1 cellular context compared by ENCODE assay signal in the genomic region with DNA sequence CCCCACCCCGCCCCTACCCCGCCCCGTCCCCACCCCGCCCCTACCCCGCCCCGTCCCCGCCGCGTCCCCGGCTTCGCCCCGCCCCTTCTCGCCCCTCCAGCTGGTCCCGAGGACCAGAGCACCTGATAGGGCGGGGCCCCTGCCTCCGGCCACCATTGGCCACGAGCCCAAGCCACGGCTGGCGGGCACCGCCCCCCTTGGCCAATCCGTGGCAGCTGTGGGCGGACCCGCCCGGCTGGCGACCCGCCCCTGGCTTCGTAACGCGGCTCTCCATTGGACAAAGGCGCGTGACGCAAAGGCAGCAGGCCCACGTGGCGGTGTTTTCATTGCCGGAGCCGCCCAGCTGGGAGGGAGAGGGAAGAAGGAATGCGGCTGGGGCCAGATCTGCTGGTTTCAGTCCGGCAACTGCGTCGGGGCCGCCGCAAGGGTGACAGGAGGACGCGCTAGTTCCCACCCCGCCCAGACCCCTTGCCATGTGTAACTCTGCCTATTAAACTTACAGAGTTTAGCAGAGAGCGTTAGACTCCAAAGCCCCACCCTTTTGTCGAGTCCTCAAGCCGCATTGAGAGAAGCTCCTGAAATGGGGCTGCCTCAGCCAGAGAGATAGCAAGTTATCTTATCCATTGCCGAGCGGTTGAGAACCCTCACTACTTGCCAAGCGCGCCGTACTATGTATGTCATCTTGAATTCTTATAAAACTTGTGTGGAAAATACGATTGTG.
A peak's percentile ranks its signal among the peaks of the same experiment; 100 is the strongest.
TF ChIP-seq lines count a peak whose summit lies in the region.

No MANE protein-coding gene starts in this region.

TF ChIP-seq in HepG2, 621 proteins besides CTCF, POLR2A, EP300 and RAD21 (continued from another document and continues in another):
- peak; percentile 84 for TF ChIP-seq TFDP2 (CRISPR knock-in tag; IDR thresholded peaks at IDR 0.05)
- no peak for TF ChIP-seq RBM22 (optimal IDR thresholded peaks at IDR 0.05; ENCODE audit: low read length)
- TF ChIP-seq POGZ (CRISPR knock-in tag; IDR thresholded peaks at IDR 0.05): peak; percentile 87
- peak; percentile 78 for TF ChIP-seq GATAD1 (CRISPR knock-in tag; IDR thresholded peaks at IDR 0.05)
- no peak for TF ChIP-seq HNRNPH1 (optimal IDR thresholded peaks at IDR 0.05; ENCODE audit: low read depth, low read length)
- TF ChIP-seq ZFP82 (CRISPR knock-in tag; IDR thresholded peaks at IDR 0.05; ENCODE audit: borderline replicate concordance): no peak
- TF ChIP-seq SATB2 (CRISPR knock-in tag; IDR thresholded peaks at IDR 0.05): 0 out of 2 replicates have a peak, but pooled peaks have one; percentile 45
- TF ChIP-seq, protein P1, sequence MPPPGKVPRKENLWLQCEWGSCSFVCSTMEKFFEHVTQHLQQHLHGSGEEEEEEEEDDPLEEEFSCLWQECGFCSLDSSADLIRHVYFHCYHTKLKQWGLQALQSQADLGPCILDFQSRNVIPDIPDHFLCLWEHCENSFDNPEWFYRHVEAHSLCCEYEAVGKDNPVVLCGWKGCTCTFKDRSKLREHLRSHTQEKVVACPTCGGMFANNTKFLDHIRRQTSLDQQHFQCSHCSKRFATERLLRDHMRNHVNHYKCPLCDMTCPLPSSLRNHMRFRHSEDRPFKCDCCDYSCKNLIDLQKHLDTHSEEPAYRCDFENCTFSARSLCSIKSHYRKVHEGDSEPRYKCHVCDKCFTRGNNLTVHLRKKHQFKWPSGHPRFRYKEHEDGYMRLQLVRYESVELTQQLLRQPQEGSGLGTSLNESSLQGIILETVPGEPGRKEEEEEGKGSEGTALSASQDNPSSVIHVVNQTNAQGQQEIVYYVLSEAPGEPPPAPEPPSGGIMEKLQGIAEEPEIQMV (CRISPR knock-in tag; IDR thresholded peaks at IDR 0.05; ENCODE audit: low read depth): 0 out of 2 replicates have a peak, but pooled peaks have one; percentile 50
- no peak for TF ChIP-seq RCOR2 (CRISPR knock-in tag; IDR thresholded peaks at IDR 0.05)
- TF ChIP-seq, protein P2, sequence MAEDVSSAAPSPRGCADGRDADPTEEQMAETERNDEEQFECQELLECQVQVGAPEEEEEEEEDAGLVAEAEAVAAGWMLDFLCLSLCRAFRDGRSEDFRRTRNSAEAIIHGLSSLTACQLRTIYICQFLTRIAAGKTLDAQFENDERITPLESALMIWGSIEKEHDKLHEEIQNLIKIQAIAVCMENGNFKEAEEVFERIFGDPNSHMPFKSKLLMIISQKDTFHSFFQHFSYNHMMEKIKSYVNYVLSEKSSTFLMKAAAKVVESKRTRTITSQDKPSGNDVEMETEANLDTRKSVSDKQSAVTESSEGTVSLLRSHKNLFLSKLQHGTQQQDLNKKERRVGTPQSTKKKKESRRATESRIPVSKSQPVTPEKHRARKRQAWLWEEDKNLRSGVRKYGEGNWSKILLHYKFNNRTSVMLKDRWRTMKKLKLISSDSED (CRISPR knock-in tag; IDR thresholded peaks at IDR 0.05): no peak
- peak; percentile 74; the same call in 1 of the 2 replicates for TF ChIP-seq ZBTB25 (CRISPR knock-in tag; IDR thresholded peaks at IDR 0.05)
- no peak for TF ChIP-seq MEF2D (CRISPR knock-in tag; IDR thresholded peaks at IDR 0.05)
- TF ChIP-seq, protein P3, sequence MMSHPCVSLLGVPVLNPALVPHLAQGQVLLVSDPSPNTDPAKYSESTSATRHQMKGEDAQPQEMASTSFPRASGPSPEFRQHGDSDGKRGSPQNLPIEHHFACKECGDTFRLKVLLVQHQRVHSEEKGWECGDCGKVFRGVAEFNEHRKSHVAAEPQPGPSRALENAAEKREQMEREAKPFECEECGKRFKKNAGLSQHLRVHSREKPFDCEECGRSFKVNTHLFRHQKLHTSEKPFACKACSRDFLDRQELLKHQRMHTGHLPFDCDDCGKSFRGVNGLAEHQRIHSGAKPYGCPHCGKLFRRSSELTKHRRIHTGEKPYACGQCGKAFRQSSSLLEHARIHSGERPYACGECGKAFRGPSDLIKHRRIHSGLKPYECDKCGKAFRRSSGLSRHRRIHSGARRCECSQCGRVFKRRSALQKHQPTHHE (CRISPR knock-in tag; IDR thresholded peaks at IDR 0.05; ENCODE audit: borderline replicate concordance): no peak
- peak; percentile 75; the same call in 1 of the 2 replicates for TF ChIP-seq CBX5 (CRISPR knock-in tag; IDR thresholded peaks at IDR 0.05; ENCODE audit: borderline replicate concordance)
- peak; percentile 62 for TF ChIP-seq BCL6 (CRISPR knock-in tag; IDR thresholded peaks at IDR 0.05)
- TF ChIP-seq MAFK (conservative IDR thresholded peaks at IDR 0.05 in 1 of 2, IDR thresholded peaks at IDR 0.05 in 1 of 2; ENCODE audit: low read length in 2 of 2): no peak
- no peak for TF ChIP-seq ZNF18 (CRISPR knock-in tag; IDR thresholded peaks at IDR 0.05; ENCODE audit: insufficient replicate concordance)
- no peak for TF ChIP-seq ZNF646 (CRISPR knock-in tag; IDR thresholded peaks at IDR 0.05)
- TF ChIP-seq, protein P4, sequence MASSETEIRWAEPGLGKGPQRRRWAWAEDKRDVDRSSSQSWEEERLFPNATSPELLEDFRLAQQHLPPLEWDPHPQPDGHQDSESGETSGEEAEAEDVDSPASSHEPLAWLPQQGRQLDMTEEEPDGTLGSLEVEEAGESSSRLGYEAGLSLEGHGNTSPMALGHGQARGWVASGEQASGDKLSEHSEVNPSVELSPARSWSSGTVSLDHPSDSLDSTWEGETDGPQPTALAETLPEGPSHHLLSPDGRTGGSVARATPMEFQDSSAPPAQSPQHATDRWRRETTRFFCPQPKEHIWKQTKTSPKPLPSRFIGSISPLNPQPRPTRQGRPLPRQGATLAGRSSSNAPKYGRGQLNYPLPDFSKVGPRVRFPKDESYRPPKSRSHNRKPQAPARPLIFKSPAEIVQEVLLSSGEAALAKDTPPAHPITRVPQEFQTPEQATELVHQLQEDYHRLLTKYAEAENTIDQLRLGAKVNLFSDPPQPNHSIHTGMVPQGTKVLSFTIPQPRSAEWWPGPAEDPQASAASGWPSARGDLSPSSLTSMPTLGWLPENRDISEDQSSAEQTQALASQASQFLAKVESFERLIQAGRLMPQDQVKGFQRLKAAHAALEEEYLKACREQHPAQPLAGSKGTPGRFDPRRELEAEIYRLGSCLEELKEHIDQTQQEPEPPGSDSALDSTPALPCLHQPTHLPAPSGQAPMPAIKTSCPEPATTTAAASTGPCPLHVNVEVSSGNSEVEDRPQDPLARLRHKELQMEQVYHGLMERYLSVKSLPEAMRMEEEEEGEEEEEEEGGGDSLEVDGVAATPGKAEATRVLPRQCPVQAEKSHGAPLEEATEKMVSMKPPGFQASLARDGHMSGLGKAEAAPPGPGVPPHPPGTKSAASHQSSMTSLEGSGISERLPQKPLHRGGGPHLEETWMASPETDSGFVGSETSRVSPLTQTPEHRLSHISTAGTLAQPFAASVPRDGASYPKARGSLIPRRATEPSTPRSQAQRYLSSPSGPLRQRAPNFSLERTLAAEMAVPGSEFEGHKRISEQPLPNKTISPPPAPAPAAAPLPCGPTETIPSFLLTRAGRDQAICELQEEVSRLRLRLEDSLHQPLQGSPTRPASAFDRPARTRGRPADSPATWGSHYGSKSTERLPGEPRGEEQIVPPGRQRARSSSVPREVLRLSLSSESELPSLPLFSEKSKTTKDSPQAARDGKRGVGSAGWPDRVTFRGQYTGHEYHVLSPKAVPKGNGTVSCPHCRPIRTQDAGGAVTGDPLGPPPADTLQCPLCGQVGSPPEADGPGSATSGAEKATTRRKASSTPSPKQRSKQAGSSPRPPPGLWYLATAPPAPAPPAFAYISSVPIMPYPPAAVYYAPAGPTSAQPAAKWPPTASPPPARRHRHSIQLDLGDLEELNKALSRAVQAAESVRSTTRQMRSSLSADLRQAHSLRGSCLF (CRISPR knock-in tag; IDR thresholded peaks at IDR 0.05; ENCODE audit: borderline replicate concordance): no peak
- TF ChIP-seq CENPX (CRISPR knock-in tag; IDR thresholded peaks at IDR 0.05): no peak
- peak; percentile 70 for TF ChIP-seq ARNT2 (CRISPR knock-in tag; IDR thresholded peaks at IDR 0.05; ENCODE audit: low read depth)
- TF ChIP-seq MTF2 (CRISPR knock-in tag; IDR thresholded peaks at IDR 0.05; ENCODE audit: borderline replicate concordance): no peak
- TF ChIP-seq ZNF878 (CRISPR knock-in tag; IDR thresholded peaks at IDR 0.05): no peak
- TF ChIP-seq PAWR (CRISPR knock-in tag; IDR thresholded peaks at IDR 0.05; ENCODE audit: borderline replicate concordance): no peak
- no peak for TF ChIP-seq NR2C2 (CRISPR knock-in tag; IDR thresholded peaks at IDR 0.05; ENCODE audit: borderline replicate concordance)
- TF ChIP-seq ZBTB38 (CRISPR knock-in tag; IDR thresholded peaks at IDR 0.05): no peak; the same call in 1 of the 2 replicates
- peak; percentile 82 for TF ChIP-seq HIVEP1 (CRISPR knock-in tag; IDR thresholded peaks at IDR 0.05)
- TF ChIP-seq BCLAF1 (IDR thresholded peaks at IDR 0.05): no peak
- peak; percentile 76 for TF ChIP-seq ZNF547 (CRISPR knock-in tag; IDR thresholded peaks at IDR 0.05)
